Comparison of ENCODE assay signal across 15 cellular contexts in genomic region chr9:16681659-16681990, GRCh38.
DNase-seq lines count a peak whose midpoint lies in the region; ATAC-seq and TF ChIP-seq lines count a peak whose summit lies in the region.
"Had no signal": no experiment of that assay in that cellular context is flagged by ENCODE, and none has a peak within 500 bp of the region (broad histone marks: within the 10 kb centered on the region; RNA-seq: fewer than 3 reads in every experiment).

No MANE protein-coding gene starts in this region.

- no peak overlapping the region; a peak in 1 of 20 replicates for H3K4me3 ChIP-seq in BLaER1 treated with 17β-estradiol and CSF1 and Interleukin-3, amounts not matched to agents 10 nM and 100 nM
- no peak overlapping the region for H3K4me3 ChIP-seq in MG63

- no peaks in the 10 kb centered on the region for H3K27me3 ChIP-seq in BLaER1 treated with 17β-estradiol and CSF1 and Interleukin-3, amounts not matched to agents 10 nM and 100 nM
- no peaks in the 10 kb centered on the region for H3K27me3 ChIP-seq in MG63

- peak overlapping the region; percentile 52 for H3K27ac Mint-ChIP-seq in mesothelial cell of epicardium
- H3K27ac Mint-ChIP-seq: CD4-positive, alpha-beta T cell had no signal

- peaks cover 0 to 14% (median 0%) of the 10 kb centered on the region in 11 experiments; a peak in 3 of 22 replicates for H3K9me3 ChIP-seq in BLaER1 treated with 17β-estradiol and CSF1 and Interleukin-3, amounts not matched to agents 10 nM and 100 nM (replicated peaks in 1 of 11)
- no peaks in the 10 kb centered on the region for H3K9me3 ChIP-seq in MG63

- peaks cover 22% of the 10 kb centered on the region for H3K4me1 Mint-ChIP-seq in mesothelial cell of epicardium

- peak overlapping the region in 4 of 11 experiments; percentile 7 to 54 (median 27); a peak in 7 of 22 replicates for H3K9ac ChIP-seq in BLaER1 treated with 17β-estradiol and CSF1 and Interleukin-3, amounts not matched to agents 10 nM and 100 nM

- peak; percentile 43 for DNase-seq in MG63
- peak; percentile 44 for DNase-seq in dedifferentiated amniotic fluid mesenchymal stem cell (ENCODE audit: extremely low spot score)
- DNase-seq in mesothelial cell of epicardium (ENCODE audit: low spot score in 2 of 2, unreplicated experiment in 2 of 2) = no peak
- DNase-seq in stimulated activated naive CD4-positive, alpha-beta T cell (lab: John Stamatoyannopoulos, UW) = no peak
- DNase-seq in posterior vena cava (ENCODE audit: low spot score) = no peak
- DNase-seq: CD4-positive, alpha-beta T cell; DMS79 treated with DMSO at 0.1 percent for 48 hours; NCI-H1092; NCI-H2107; NCI-H345; NCI-H526 treated with DMSO at 0.1 percent for 48 hours; PC-3 had no signal

- H3K4me1 ChIP-seq in BLaER1 treated with 17β-estradiol and CSF1 and Interleukin-3, amounts not matched to agents 10 nM and 100 nM = peaks cover 24 to 78% (median 54%) of the 10 kb centered on the region in 10 experiments

- no peaks in the 10 kb centered on the region for H3K9me3 Mint-ChIP-seq in mesothelial cell of epicardium

- ATAC-seq in HG02610 (IDR thresholded peaks at IDR 0.05; ENCODE audit: unreplicated experiment) (no peak), HG02938 (IDR thresholded peaks at IDR 0.05; ENCODE audit: unreplicated experiment) (no peak)
- ATAC-seq: PC-3 had no signal

- H4K20me1 ChIP-seq in BLaER1 treated with 17β-estradiol and CSF1 and Interleukin-3, amounts not matched to agents 10 nM and 100 nM = peaks cover 0 to 8% (median 0%) of the 10 kb centered on the region in 11 experiments; a peak in 1 of 22 replicates

- H3K36me3 ChIP-seq in BLaER1 treated with 17β-estradiol and CSF1 and Interleukin-3, amounts not matched to agents 10 nM and 100 nM = no peaks in the 10 kb centered on the region
- no peaks in the 10 kb centered on the region for H3K36me3 ChIP-seq in MG63

- TF ChIP-seq CTCF in mesothelial cell of epicardium (IDR thresholded peaks at IDR 0.05; ENCODE audit: unreplicated experiment) = no peak

- H3K4me2 ChIP-seq in BLaER1 treated with 17β-estradiol and CSF1 and Interleukin-3, amounts not matched to agents 10 nM and 100 nM = peak overlapping the region; percentile 21 to 85 (median 75); a peak in 21 of 22 replicates

- no peaks in the 10 kb centered on the region for H3K27me3 Mint-ChIP-seq in mesothelial cell of epicardium (ENCODE audit: low read depth)
- H3K27me3 Mint-ChIP-seq: CD4-positive, alpha-beta T cell had no signal

- intact Hi-C loops in posterior vena cava (cut with DNase I) = no loop called here

- H3K4me3 Mint-ChIP-seq in mesothelial cell of epicardium = no peak overlapping the region
- H3K4me3 Mint-ChIP-seq: CD4-positive, alpha-beta T cell had no signal

- H3K36me3 Mint-ChIP-seq in mesothelial cell of epicardium = no peaks in the 10 kb centered on the region

- H3K27ac ChIP-seq in BLaER1 treated with 17β-estradiol and CSF1 and Interleukin-3, amounts not matched to agents 10 nM and 100 nM = peak overlapping the region in 4 of 11 experiments; percentile 49 to 84 (median 77); a peak in 8 of 22 replicates

Comparison
In these comparisons a context has a peak if more than half of its experiments do, and no peak if none do; other contexts are left out.
1. DNase-seq: peak in MG63 (single experiment) and dedifferentiated amniotic fluid mesenchymal stem cell (single experiment); none in mesothelial cell of epicardium (0 of 2), stimulated activated naive CD4-positive, alpha-beta T cell (0 of 6) and posterior vena cava (single experiment).